In the genomic region with DNA sequence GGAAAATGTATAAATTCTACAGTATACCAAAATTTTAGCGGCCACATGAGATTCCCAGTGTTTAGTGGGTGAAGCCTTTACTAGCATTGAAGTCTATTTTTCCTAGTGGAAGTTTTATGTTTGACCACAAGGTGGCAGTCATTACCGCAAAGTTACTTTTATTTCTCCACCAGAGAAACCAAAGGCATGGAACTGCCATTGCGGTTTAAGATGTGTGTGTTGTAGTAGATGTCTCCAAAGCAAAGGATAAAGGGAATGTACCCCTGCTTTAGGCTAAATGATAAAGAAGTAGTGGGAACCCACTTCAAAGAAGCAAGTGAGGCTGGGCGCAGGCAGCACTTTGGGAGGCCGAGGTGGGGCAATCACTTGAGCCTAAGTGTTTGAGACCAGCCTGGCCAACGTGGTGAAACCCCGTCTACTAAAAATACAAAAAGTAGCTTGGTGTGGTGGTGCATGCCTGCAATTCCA, we compare ENCODE assay signal across 8 cellular contexts.
DNase-seq lines count a peak whose midpoint lies in the region; ATAC-seq and TF ChIP-seq lines count a peak whose summit lies in the region.

No MANE protein-coding gene starts in this region.

- in situ Hi-C loops in G401 (cut with HindIII; ENCODE audit: low sequenced_read_pairs): no loop called here

- intact Hi-C loops in testis (cut with DNase I; ENCODE audit: low total_unique reads): loop anchor here (5.0 to 10.0 kb wide), 2 partner anchors 233 to 375 kb away; partner anchors contain the start of gene HIF1A

- no peak for TF ChIP-seq POLR2A in testis (IDR thresholded peaks at IDR 0.05)

- DNase-seq in AG08395 (ENCODE audit: low spot score) (peak; percentile 74), G401 (ENCODE audit: low spot score) (peak; percentile 89), LoVo (ENCODE audit: low spot score) (peak; percentile 66), RKO (ENCODE audit: low spot score) (peak; percentile 58), cardiac fibroblast (ENCODE audit: low read depth in 2 of 2) (peak; percentile 88 to 90), left kidney (ENCODE audit: low read depth, low spot score) (peak; percentile 87), testis (peak; percentile 43)

- no peaks in the 10 kb centered on the region for H3K27me3 ChIP-seq in testis

- TF ChIP-seq CTCF in cardiac fibroblast (IDR thresholded peaks at IDR 0.05; ENCODE audit: low read depth, low read length) (peak; percentile 50), testis (IDR thresholded peaks at IDR 0.05) (peak; percentile 91 to 94 (median 92))

- peaks cover 11% of the 10 kb centered on the region for H3K4me1 ChIP-seq in testis

- no peak for ATAC-seq in HG03442 (IDR thresholded peaks at IDR 0.05; ENCODE audit: unreplicated experiment)

- no peaks in the 10 kb centered on the region for H3K9me3 ChIP-seq in testis

- WGBS in testis, 2 donors: 57 to 65% methylated on average over 7 of the region's 7 CpGs

- no peaks in the 10 kb centered on the region for H3K36me3 ChIP-seq in testis (ENCODE audit: low read depth, missing control alignments)

- H3K27ac ChIP-seq in testis: no peak overlapping the region

- H3K4me3 ChIP-seq in cardiac fibroblast (replicated peaks in 1 of 2; ENCODE audit: low read depth in 2 of 2, low read length in 2 of 2) (no peak overlapping the region), testis (no peak overlapping the region)
